Comparison of ENCODE assay signal across 9 cellular contexts in genomic region chr2:45052388-45052928, GRCh38. TPM values are rescaled to one million over a fixed set of nuclear protein-coding genes. Genes with fewer than 3 reads are reported as not detected.
"Had no signal": no experiment of that assay in that cellular context is flagged by ENCODE, and none has a peak within 500 bp of the region (broad histone marks: within the 10 kb centered on the region; RNA-seq: fewer than 3 reads in every experiment).

No MANE protein-coding gene starts in this region.

- H2AFZ ChIP-seq: GM23248 had no signal

- H3K27ac ChIP-seq: GM23248 had no signal

- H3K36me3 ChIP-seq: HAP-1 had no signal

- H3K4me3 ChIP-seq: GM23248, HAP-1, K562 had no signal

- H3K4me1 ChIP-seq: HAP-1 had no signal

- ATAC-seq: HCT116, K562 had no signal

- H3K9me3 ChIP-seq: HAP-1 had no signal

- DNase-seq: GM23248, GOT3, H7, HFFc6, IMR-90 had no signal

RNA-seq across cellular contexts. Expression of gene SIX2, which starts 43.2 kb away (rescaled TPM):
- total RNA-seq: GM23248, HFFc6, HT-29, IMR-90, K562 had no signal
